30 cellular contexts compared by ENCODE assay signal in genomic region chr10:78448470-78448869, GRCh38.
"Had no signal": no experiment of that assay in that cellular context is flagged by ENCODE, and none has a peak within 500 bp of the region (broad histone marks: within the 10 kb centered on the region; RNA-seq: fewer than 3 reads in every experiment).

No MANE protein-coding gene starts in this region.

- H3K9me3 ChIP-seq: breast epithelium, MG63, Peyer's patch, SJSA1, SK-N-SH had no signal

- H3K4me1 ChIP-seq: breast epithelium, Peyer's patch had no signal

- H3K36me3 ChIP-seq: breast epithelium, MG63, Peyer's patch, SJSA1 had no signal

- H3K4me3 ChIP-seq: breast epithelium, MG63, Peyer's patch, SJSA1 had no signal

- FAIRE-seq: TTC549 had no signal

- DNase-seq: activated CD4-positive, alpha-beta T cell treated with anti-CD3 and anti-CD28 coated beads for 36 hours; activated CD4-positive, alpha-beta T cell treated with anti-CD3 and anti-CD28 coated beads, Interleukin-2, amount 10 ng/mL, durations not matched to agents 7 days and 5 days; activated CD4-positive, alpha-beta T cell treated with anti-CD3 and anti-CD28 coated beads, Interleukin-2, amount 50 U/mL, for 48 hours; activated CD8-positive, alpha-beta memory T cell treated with anti-CD3 and anti-CD28 coated beads for 24 hours; activated CD8-positive, alpha-beta memory T cell treated with anti-CD3 and anti-CD28 coated beads, Interleukin-2, amount 10 ng/mL, durations not matched to agents 7 days and 5 days; activated CD8-positive, alpha-beta memory T cell treated with anti-CD3 and anti-CD28 coated beads, Interleukin-2, amount 50 U/mL, for 48 hours; activated effector memory CD4-positive, alpha-beta T cell treated with anti-CD3 and anti-CD28 coated beads, Interleukin-2, amount 50 U/mL, for 16 hours; activated naive CD4-positive, alpha-beta T cell; activated naive CD4-positive, alpha-beta T cell treated with anti-CD3 and anti-CD28 coated beads, Interleukin-2, amount 50 U/mL, for 16 hours; activated naive CD8-positive, alpha-beta T cell treated with anti-CD3 and anti-CD28 coated beads for 36 hours; activated T-cell treated with anti-CD3 and anti-CD28 coated beads, Interleukin-2, amount 50 U/mL, for 48 hours; amniotic stem cell; aorta; MG63; NCI-H1048; NCI-H1436; NCI-H1694; NCI-H1930; NCI-H2081 treated with DMSO at 0.1 percent for 48 hours; NCI-H226; NCI-H524 treated with DMSO at 0.1 percent for 48 hours; PC-3; RPMI8226; SHP77 treated with DMSO at 0.1 percent for 48 hours; SK-N-SH had no signal

- H3K4me2 ChIP-seq: SK-N-SH had no signal

- H3K9me2 ChIP-seq: SK-N-SH had no signal

- ATAC-seq: activated CD4-positive, alpha-beta T cell treated with anti-CD3 and anti-CD28 coated beads for 36 hours; activated CD4-positive, CD25-positive, alpha-beta regulatory T cell treated with anti-CD3 and anti-CD28 coated beads, Interleukin-2, amount 50 U/mL, for 24 hours; activated CD8-positive, alpha-beta memory T cell treated with anti-CD3 and anti-CD28 coated beads, Interleukin-2, amount 10 ng/mL, durations not matched to agents 7 days and 5 days; PC-3 had no signal

- H3K27me3 ChIP-seq: breast epithelium, MG63, Peyer's patch, SJSA1 had no signal

- H3K9ac ChIP-seq: SK-N-SH had no signal

- H3K27ac ChIP-seq: breast epithelium, Peyer's patch, SJSA1 had no signal
